ENCODE assay signal across 12 cellular contexts in the genomic region with DNA sequence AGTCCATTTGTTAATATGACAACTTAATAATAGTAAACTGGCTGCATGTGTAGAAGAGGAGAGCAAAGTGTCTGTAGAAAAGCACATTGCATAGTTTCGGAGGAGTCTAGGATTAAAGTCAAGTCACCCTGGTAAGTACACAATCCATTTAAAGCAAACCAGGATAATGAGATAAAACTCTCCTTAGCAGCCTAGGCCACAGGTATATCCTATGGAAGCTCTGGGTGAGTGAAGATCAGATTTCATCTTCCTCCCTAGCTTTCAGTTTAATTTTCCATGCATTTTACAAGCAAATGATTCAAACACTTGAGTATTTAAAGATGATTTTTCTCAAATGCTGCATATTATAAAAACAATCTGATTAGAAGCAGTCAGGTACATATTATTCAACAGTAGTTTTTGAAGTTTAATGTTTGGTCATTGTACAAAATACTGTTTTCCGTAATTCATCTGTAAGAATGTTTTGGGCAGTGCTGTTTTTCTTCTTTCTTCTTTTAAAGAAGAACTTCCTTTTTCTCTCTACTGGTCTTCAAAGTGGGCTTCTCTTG. TPM values are rescaled to one million over a fixed set of nuclear protein-coding genes. Genes with fewer than 3 reads are reported as not detected.
A peak's percentile ranks its signal among the peaks of the same experiment; 100 is the strongest.
DNase-seq lines count a peak whose midpoint lies in the region; ATAC-seq and TF ChIP-seq lines count a peak whose summit lies in the region.
"Had no signal": no experiment of that assay in that cellular context is flagged by ENCODE, and none has a peak within 500 bp of the region (broad histone marks: within the 10 kb centered on the region; RNA-seq: fewer than 3 reads in every experiment).

No MANE protein-coding gene starts in this region.

- intact Hi-C loops in colonic mucosa (cut with DNase I), result no loop called here

- ATAC-seq in activated T-helper 17 cell treated with anti-CD3 and anti-CD28 coated beads, Interleukin-2, amount 50 U/mL, for 72 hours (replicated peaks), result no peak
- ATAC-seq in GM19035 (IDR thresholded peaks at IDR 0.05; ENCODE audit: unreplicated experiment) (no peak), HG02610 (IDR thresholded peaks at IDR 0.05; ENCODE audit: unreplicated experiment) (no peak), GM19463 (IDR thresholded peaks at IDR 0.05; ENCODE audit: unreplicated experiment) (no peak)
- ATAC-seq: lower lobe of right lung had no signal

- H3K9me3 ChIP-seq in BLaER1 treated with 17β-estradiol and CSF1 and Interleukin-3, amounts not matched to agents 10 nM and 100 nM (replicated peaks in 1 of 11), result peaks cover 0 to 9% (median 0%) of the 10 kb centered on the region in 11 experiments; a peak in 4 of 22 replicates
- no peaks in the 10 kb centered on the region for H3K9me3 ChIP-seq in muscle layer of duodenum (ENCODE audit: control insufficient read depth in 1 of 2, low read length in 2 of 2)
- H3K9me3 ChIP-seq in colonic mucosa, result no peaks in the 10 kb centered on the region
- H3K9me3 ChIP-seq: lower lobe of right lung had no signal

- H3K27ac Mint-ChIP-seq in activated T-helper 17 cell treated with anti-CD3 and anti-CD28 coated beads, Interleukin-2, amount 50 U/mL, for 72 hours, result no peak overlapping the region

- no peak for TF ChIP-seq CTCF in colonic mucosa (IDR thresholded peaks at IDR 0.05)

- no peak for DNase-seq in colonic mucosa
- DNase-seq: activated effector memory CD4-positive, alpha-beta T cell treated with anti-CD3 and anti-CD28 coated beads, Interleukin-2, amount 50 U/mL, for 16 hours; lower lobe of right lung; NCI-H1930 had no signal

- H3K4me2 ChIP-seq in BLaER1 treated with 17β-estradiol and CSF1 and Interleukin-3, amounts not matched to agents 10 nM and 100 nM, result peak overlapping the region; percentile 70 to 93 (median 85)

- peaks cover 39% of the 10 kb centered on the region for H3K4me1 Mint-ChIP-seq in activated T-helper 17 cell treated with anti-CD3 and anti-CD28 coated beads, Interleukin-2, amount 50 U/mL, for 72 hours

- no peaks in the 10 kb centered on the region for H3K36me3 Mint-ChIP-seq in activated T-helper 17 cell treated with anti-CD3 and anti-CD28 coated beads, Interleukin-2, amount 50 U/mL, for 72 hours (ENCODE audit: low read depth)

- H3K4me1 ChIP-seq in BLaER1 treated with 17β-estradiol and CSF1 and Interleukin-3, amounts not matched to agents 10 nM and 100 nM, result peaks cover 63 to 84% (median 72%) of the 10 kb centered on the region in 10 experiments
- H3K4me1 ChIP-seq in muscle layer of duodenum (ENCODE audit: control insufficient read depth in 1 of 2, insufficient read depth in 2 of 2, low read length in 2 of 2) (peaks cover 29 to 43% of the 10 kb centered on the region in 2 donors), colonic mucosa (peaks cover 7% of the 10 kb centered on the region)

- H3K4me3 Mint-ChIP-seq in activated T-helper 17 cell treated with anti-CD3 and anti-CD28 coated beads, Interleukin-2, amount 50 U/mL, for 72 hours, result peak overlapping the region; percentile 31

- H3K27ac ChIP-seq in BLaER1 treated with 17β-estradiol and CSF1 and Interleukin-3, amounts not matched to agents 10 nM and 100 nM, result peak overlapping the region; percentile 4 to 76 (median 56); a peak in 20 of 22 replicates
- H3K27ac ChIP-seq in muscle layer of duodenum (ENCODE audit: low read length) (peak overlapping the region; percentile 14), colonic mucosa (no peak overlapping the region)
- H3K27ac ChIP-seq: coronary artery, lower lobe of right lung had no signal

- no peaks in the 10 kb centered on the region for H3K27me3 Mint-ChIP-seq in activated T-helper 17 cell treated with anti-CD3 and anti-CD28 coated beads, Interleukin-2, amount 50 U/mL, for 72 hours

- H3K27me3 ChIP-seq in BLaER1 treated with 17β-estradiol and CSF1 and Interleukin-3, amounts not matched to agents 10 nM and 100 nM, result no peaks in the 10 kb centered on the region
- no peaks in the 10 kb centered on the region for H3K27me3 ChIP-seq in muscle layer of duodenum (ENCODE audit: low read depth, low read length)
- no peaks in the 10 kb centered on the region for H3K27me3 ChIP-seq in colonic mucosa

- peaks cover 0 to 13% (median 5%) of the 10 kb centered on the region in 11 experiments; a peak in 5 of 22 replicates for H3K36me3 ChIP-seq in BLaER1 treated with 17β-estradiol and CSF1 and Interleukin-3, amounts not matched to agents 10 nM and 100 nM
- no peaks in the 10 kb centered on the region for H3K36me3 ChIP-seq in muscle layer of duodenum (ENCODE audit: control insufficient read depth in 1 of 2, insufficient read depth in 2 of 2, low read length in 2 of 2)
- H3K36me3 ChIP-seq in colonic mucosa, result no peaks in the 10 kb centered on the region
- H3K36me3 ChIP-seq: lower lobe of right lung had no signal

- peaks cover 2 to 83% (median 46%) of the 10 kb centered on the region in 11 experiments; a peak in 17 of 22 replicates for H4K20me1 ChIP-seq in BLaER1 treated with 17β-estradiol and CSF1 and Interleukin-3, amounts not matched to agents 10 nM and 100 nM

- no peaks in the 10 kb centered on the region for H3K9me3 Mint-ChIP-seq in activated T-helper 17 cell treated with anti-CD3 and anti-CD28 coated beads, Interleukin-2, amount 50 U/mL, for 72 hours

- H3K9ac ChIP-seq in BLaER1 treated with 17β-estradiol and CSF1 and Interleukin-3, amounts not matched to agents 10 nM and 100 nM, result peak overlapping the region; percentile 14 to 62 (median 38); a peak in 18 of 22 replicates
- no peak overlapping the region for H3K9ac ChIP-seq in colonic mucosa (ENCODE audit: low read depth in 2 of 2, low read length in 2 of 2)

- H3K4me3 ChIP-seq in BLaER1 treated with 17β-estradiol and CSF1 and Interleukin-3, amounts not matched to agents 10 nM and 100 nM, result peak overlapping the region in 9 of 10 experiments; percentile 7 to 54 (median 40); a peak in 15 of 20 replicates
- H3K4me3 ChIP-seq in GM08714 (ENCODE audit: low read length) (peak overlapping the region; percentile 20; the same call in 1 of the 2 replicates), muscle layer of duodenum (ENCODE audit: low read depth in 1 of 2, low read length in 2 of 2) (peak overlapping the region in 1 of 2 donors; percentile 4), colonic mucosa (no peak overlapping the region)
- H3K4me3 ChIP-seq: coronary artery, lower lobe of right lung had no signal

RNA-seq across cellular contexts. Expression of a gene that starts 10.2 kb away (rescaled TPM):
- 10 to 100 TPM in 1 of 2 donors, 1 to 10 TPM in 1; 7.7 to 21.5 TPM for total RNA-seq in activated T-helper 17 cell treated with anti-CD3 and anti-CD28 coated beads, Interleukin-2, amount 50 U/mL, for 72 hours
- total RNA-seq in colonic mucosa, result 10 to 100 TPM; 56.7 to 75.9 TPM

Comparison
In these comparisons a context has a peak if more than half of its experiments do, and no peak if none do; other contexts are left out.
1. H3K9ac ChIP-seq: peak in BLaER1 treated with 17β-estradiol and CSF1 and Interleukin-3, amounts not matched to agents 10 nM and 100 nM (11 of 11); none in colonic mucosa (0 of 2).